Comparison of ENCODE assay signal across 1 cellular context in genomic region chr18:58207520-58208152, GRCh38.
TF ChIP-seq lines count a peak whose summit lies in the region.

No MANE protein-coding gene starts in this region.

TF ChIP-seq in A549, 52 proteins besides CTCF, POLR2A, EP300 and RAD21 (continued from another document):
- TF ChIP-seq PBX3 (IDR thresholded peaks at IDR 0.05): no peak
- TF ChIP-seq PHF8 (IDR thresholded peaks at IDR 0.05; ENCODE audit: borderline replicate concordance, low read depth): no peak
- no peak for TF ChIP-seq JUN (IDR thresholded peaks at IDR 0.05)
- TF ChIP-seq HOXB13 (CRISPR knock-in tag; IDR thresholded peaks at IDR 0.05; ENCODE audit: low read depth): no peak
- no peak for TF ChIP-seq MAZ (IDR thresholded peaks at IDR 0.05; ENCODE audit: borderline replicate concordance, low read depth, low read length)
- TF ChIP-seq ZSCAN20 (CRISPR knock-in tag; IDR thresholded peaks at IDR 0.05): no peak
- TF ChIP-seq FOSB (CRISPR knock-in tag; IDR thresholded peaks at IDR 0.05): no peak
- TF ChIP-seq POLR2AphosphoS2 (conservative IDR thresholded peaks at IDR 0.05; ENCODE audit: low read length): no peak
- no peak for TF ChIP-seq CBX2 (IDR thresholded peaks at IDR 0.05; ENCODE audit: borderline replicate concordance, low read depth)
- TF ChIP-seq KDM1A (IDR thresholded peaks at IDR 0.05; ENCODE audit: low read depth): no peak
- no peak for TF ChIP-seq CHD2 (IDR thresholded peaks at IDR 0.05; ENCODE audit: low read length, partially characterized antibody)
- no peak for TF ChIP-seq ZC3H11A (IDR thresholded peaks at IDR 0.05)
- TF ChIP-seq HOXA7 (CRISPR knock-in tag; IDR thresholded peaks at IDR 0.05): no peak
- TF ChIP-seq TFCP2L1 (CRISPR knock-in tag; IDR thresholded peaks at IDR 0.05): no peak
- TF ChIP-seq ZFP36 (IDR thresholded peaks at IDR 0.05; ENCODE audit: borderline replicate concordance, partially characterized antibody): no peak
- no peak for TF ChIP-seq NPAS2 (CRISPR knock-in tag; IDR thresholded peaks at IDR 0.05; ENCODE audit: borderline replicate concordance)
- TF ChIP-seq ESRRA (IDR thresholded peaks at IDR 0.05; ENCODE audit: borderline replicate concordance, low read length): no peak
- TF ChIP-seq HES2 (IDR thresholded peaks at IDR 0.05): no peak
